In genomic region chr10:22335204-22335956, GRCh38 we compare ENCODE assay signal across 8 cellular contexts. TPM values are rescaled to one million over a fixed set of nuclear protein-coding genes. Genes with fewer than 3 reads are reported as not detected.
DNase-seq lines count a peak whose midpoint lies in the region; ATAC-seq and TF ChIP-seq lines count a peak whose summit lies in the region.

No MANE protein-coding gene starts in this region.

- no CpG with 5 or more reads among the region's 71 CpGs for WGBS in H9 (ENCODE audit: extremely low coverage, insufficient read length, low lambda C conversion rate)

- H4K5ac ChIP-seq in H9 (ENCODE audit: insufficient read length, low read depth, low read length), result no peak overlapping the region

- H3K9me3 ChIP-seq in DOHH2 (ENCODE audit: control insufficient read depth, insufficient read depth, low read length), result no peaks in the 10 kb centered on the region
- H3K9me3 ChIP-seq in H9 (ENCODE audit: control insufficient read depth, low read depth, low read length), result no peaks in the 10 kb centered on the region

- DNase-seq in H9 (peak; percentile 71), T-helper 9 cell (peak; percentile 57), left kidney (ENCODE audit: low read depth, low spot score) (peak; percentile 84), NCI-H748 (lab: John Stamatoyannopoulos, UW; ENCODE audit: unreplicated experiment) (no peak), amniotic stem cell (lab: John Stamatoyannopoulos, UW) (no peak)
- peak; percentile 48 to 65 for DNase-seq in central memory CD8-positive, alpha-beta T cell (ENCODE audit: low spot score in 2 of 2)
- DNase-seq in stimulated activated CD4-positive, alpha-beta T cell treated with anti-CD3 and anti-CD28 coated beads, Interleukin-4, amount 100 ng/mL, for 24 hours, result peak; percentile 66

- H2AK5ac ChIP-seq in H9 (ENCODE audit: insufficient read length, low read length), result no peak overlapping the region

- no peak overlapping the region for H3K27ac Mint-ChIP-seq in H9
- H3K27ac Mint-ChIP-seq in central memory CD8-positive, alpha-beta T cell (ENCODE audit: low read depth), result peak overlapping the region; percentile 90

- H2AFZ ChIP-seq in H9 (ENCODE audit: low read length), result no peak overlapping the region

- H2BK12ac ChIP-seq in H9 (ENCODE audit: insufficient read length, low read depth, low read length), result no peak overlapping the region

- no peak overlapping the region for H2BK120ac ChIP-seq in H9 (ENCODE audit: low read depth, low read length, poor library complexity, severe bottlenecking)

- H3K9ac ChIP-seq in H9 (ENCODE audit: extremely low read depth, insufficient read length, low read length), result no peak overlapping the region

- no peak overlapping the region for H3K4ac ChIP-seq in H9 (ENCODE audit: low read depth, low read length)

- no peaks in the 10 kb centered on the region for H3K79me1 ChIP-seq in H9 (ENCODE audit: insufficient read depth, low read depth, low read length, poor library complexity, severe bottlenecking)

- H3K79me2 ChIP-seq in DOHH2 (ENCODE audit: control insufficient read depth, low read length) (no peaks in the 10 kb centered on the region), H9 (ENCODE audit: insufficient read depth, low read length) (no peaks in the 10 kb centered on the region)

- H3K23ac ChIP-seq in H9 (ENCODE audit: insufficient read length, low read depth, low read length), result no peak overlapping the region

- no peaks in the 10 kb centered on the region for H3K9me2 ChIP-seq in DOHH2 (replicated peaks; ENCODE audit: control insufficient read depth, low read length)

- no peaks in the 10 kb centered on the region for H3K36me3 ChIP-seq in DOHH2 (ENCODE audit: control insufficient read depth, low read length)

- H3K27me3 ChIP-seq in DOHH2 (ENCODE audit: control insufficient read depth, low read length), result peaks cover 76% of the 10 kb centered on the region
- H3K27me3 ChIP-seq in H9 (ENCODE audit: insufficient read depth, low read length), result peaks cover 68% of the 10 kb centered on the region; the same call in 1 of the 2 replicates

- H3K9me3 Mint-ChIP-seq in H9, result no peaks in the 10 kb centered on the region; a peak in 3 of 5 replicates
- no peaks in the 10 kb centered on the region for H3K9me3 Mint-ChIP-seq in central memory CD8-positive, alpha-beta T cell

- H3K4me2 ChIP-seq in DOHH2 (ENCODE audit: low read length) (peak overlapping the region; percentile 53), H9 (ENCODE audit: insufficient read depth, insufficient read length, low read length) (peak overlapping the region; percentile 38)

- peak; percentile 78 for ATAC-seq in central memory CD8-positive, alpha-beta T cell (replicated peaks; ENCODE audit: extremely low read depth, poor library complexity, severe bottlenecking)

- no peak overlapping the region for H2BK5ac ChIP-seq in H9 (ENCODE audit: insufficient read length, low read length)

- no peak overlapping the region for H4K8ac ChIP-seq in H9 (replicated peaks; ENCODE audit: insufficient read length, low read depth, low read length)

- H3K36me3 Mint-ChIP-seq in H9 (ENCODE audit: insufficient read depth in 1 of 3, low read depth in 3 of 3), result no peaks in the 10 kb centered on the region
- peaks cover 29% of the 10 kb centered on the region for H3K36me3 Mint-ChIP-seq in central memory CD8-positive, alpha-beta T cell (ENCODE audit: insufficient read depth)

- H3K4me3 ChIP-seq in DOHH2 (ENCODE audit: low read length), result peak overlapping the region; percentile 53

- H3K4me3 Mint-ChIP-seq in H9, result peak overlapping the region; percentile 49 to 75
- peak overlapping the region; percentile 81 for H3K4me3 Mint-ChIP-seq in central memory CD8-positive, alpha-beta T cell

- H3K27ac ChIP-seq in DOHH2 (ENCODE audit: low read depth, low read length) (no peak overlapping the region), H9 (ENCODE audit: insufficient read length, low read depth, low read length) (no peak overlapping the region)

- peaks cover 20% of the 10 kb centered on the region for H3K23me2 ChIP-seq in H9 (ENCODE audit: insufficient read length, low read depth, low read length, poor library complexity, severe bottlenecking)

- H3T11ph ChIP-seq in H9 (ENCODE audit: low read length), result no peak overlapping the region

- peaks cover 26% of the 10 kb centered on the region for H3F3A ChIP-seq in DOHH2 (ENCODE audit: control insufficient read depth, insufficient read depth)

- peaks cover 9 to 21% of the 10 kb centered on the region in 2 experiments for H3K4me1 Mint-ChIP-seq in H9
- peaks cover 27% of the 10 kb centered on the region for H3K4me1 Mint-ChIP-seq in central memory CD8-positive, alpha-beta T cell

- H3K14ac ChIP-seq in H9 (ENCODE audit: insufficient read depth, low read length), result peak overlapping the region; percentile 70; the same call in 1 of the 2 replicates

- TF ChIP-seq CTCF in DOHH2 (IDR thresholded peaks at IDR 0.05; ENCODE audit: low read depth, low read length, poor library complexity, severe bottlenecking) (no peak), H9 (conservative IDR thresholded peaks at IDR 0.05) (no peak)

- no peaks in the 10 kb centered on the region for H4K20me1 ChIP-seq in DOHH2 (ENCODE audit: control insufficient read depth, insufficient read depth, low read depth, low read length)
- H4K20me1 ChIP-seq in H9 (ENCODE audit: control insufficient read depth, insufficient read depth, insufficient read length), result no peaks in the 10 kb centered on the region

- H3K18ac ChIP-seq in H9 (ENCODE audit: insufficient read length, low read depth, low read length), result peak overlapping the region; percentile 60

- H3K4me1 ChIP-seq in DOHH2 (ENCODE audit: control insufficient read depth, low read length) (peaks cover 45% of the 10 kb centered on the region), H9 (ENCODE audit: insufficient read depth, low read length) (no peaks in the 10 kb centered on the region)

- H4K91ac ChIP-seq in H9 (ENCODE audit: insufficient read length, low read depth, low read length), result no peak overlapping the region

- no peak overlapping the region for H3K56ac ChIP-seq in H9 (ENCODE audit: insufficient read length, low read depth, low read length)

- H3K27me3 Mint-ChIP-seq in H9 (ENCODE audit: low read depth), result peaks cover 99% of the 10 kb centered on the region
- peaks cover 34% of the 10 kb centered on the region for H3K27me3 Mint-ChIP-seq in central memory CD8-positive, alpha-beta T cell

- H2BK20ac ChIP-seq in H9 (ENCODE audit: low read depth, low read length, poor library complexity, severe bottlenecking), result no peak overlapping the region

- no peak overlapping the region for H2BK15ac ChIP-seq in H9 (ENCODE audit: low read depth, low read length)

RNA-seq across cellular contexts. Expression of gene SPAG6, which starts 9.9 kb away (rescaled TPM):
- total RNA-seq in H9 (2021), result 0.24 and 0.29 TPM in 2 replicates

RNA-seq across cellular contexts. Expression of gene BMI1, which starts 14.5 kb away (rescaled TPM):
- total RNA-seq in H9 (2021), result 5.3 and 6.8 TPM in 2 replicates

RNA-seq across cellular contexts. Expression of gene COMMD3, which starts 19.2 kb away (rescaled TPM):
- 2.4 and 5.1 TPM in 2 replicates for total RNA-seq in H9 (2021)

Comparison
In these comparisons a context has a peak if more than half of its experiments do, and no peak if none do; other contexts are left out.
1. DNase-seq: peak in H9 (single experiment), T-helper 9 cell (single experiment), central memory CD8-positive, alpha-beta T cell (2 of 2), left kidney (single experiment) and stimulated activated CD4-positive, alpha-beta T cell treated with anti-CD3 and anti-CD28 coated beads, Interleukin-4, amount 100 ng/mL, for 24 hours (single experiment); none in NCI-H748 (single experiment) and amniotic stem cell (single experiment).